9 cellular contexts compared by ENCODE assay signal in genomic region chr17:18026408-18026776, GRCh38. TPM values are rescaled to one million over a fixed set of nuclear protein-coding genes. Genes with fewer than 3 reads are reported as not detected.
A peak's percentile ranks its signal among the peaks of the same experiment; 100 is the strongest.
DNase-seq lines count a peak whose midpoint lies in the region; TF ChIP-seq lines count a peak whose summit lies in the region.
"Had no signal": no experiment of that assay in that cellular context is flagged by ENCODE, and none has a peak within 500 bp of the region (broad histone marks: within the 10 kb centered on the region; RNA-seq: fewer than 3 reads in every experiment).

No MANE protein-coding gene starts in this region.

- 98 to 100% methylated on average over 3 to 5 of the region's 5 CpGs for WGBS in endodermal cell (ENCODE audit: insufficient coverage in 1 of 2, insufficient read length in 1 of 2), 2 experiments
- 41 to 68% (median 55%) methylated on average over 5 of the region's 5 CpGs for WGBS in spleen, 5 donors
- WGBS in ovary, 3 donors: 57 to 68% (median 65%) methylated on average over 5 of the region's 5 CpGs

- intact Hi-C loops in dorsolateral prefrontal cortex (cut with DNase I): loop anchor here in 1 of 2 donors (5.0 kb wide), 1 partner anchor 104 kb away; no protein-coding TSS in a partner anchor
- intact Hi-C loops in spleen (cut with DNase I; ENCODE audit: low total_unique reads): no loop called here
- intact Hi-C loops in ovary (cut with DNase I): loop anchor here in 1 of 4 donors (10.0 kb wide), 1 partner anchor 142 kb away; no protein-coding TSS in a partner anchor

- no peak overlapping the region for H3K9ac ChIP-seq in endodermal cell (ENCODE audit: extremely low read depth, low read length, poor library complexity, severe bottlenecking)

- H3K27me3 ChIP-seq in dorsolateral prefrontal cortex (no peaks in the 10 kb centered on the region), neutrophil (no peaks in the 10 kb centered on the region), endodermal cell (ENCODE audit: control insufficient read depth, insufficient read depth, low read length, poor library complexity, severe bottlenecking) (no peaks in the 10 kb centered on the region), spleen (replicated peaks in 1 of 7) (no peaks in the 10 kb centered on the region), ovary (no peaks in the 10 kb centered on the region)

- peaks cover 26% of the 10 kb centered on the region for H3K36me3 Mint-ChIP-seq in endodermal cell (ENCODE audit: low read depth)
- peaks cover 9% of the 10 kb centered on the region for H3K36me3 Mint-ChIP-seq in T-helper 2 cell treated with Interferon-gamma antibody and Interleukin-4, amounts not matched to agents 5 μg/mL and 100 μg/mL, for 36 hours (ENCODE audit: low read depth)

- H3K4me1 Mint-ChIP-seq in endodermal cell: peaks cover 16% of the 10 kb centered on the region
- H3K4me1 Mint-ChIP-seq in T-helper 2 cell treated with Interferon-gamma antibody and Interleukin-4, amounts not matched to agents 5 μg/mL and 100 μg/mL, for 36 hours (ENCODE audit: low read depth): peaks cover 5% of the 10 kb centered on the region

- H3K36me3 ChIP-seq in neutrophil (peaks cover 39% of the 10 kb centered on the region), endodermal cell (ENCODE audit: control insufficient read depth, insufficient read depth, low read length) (peaks cover 67% of the 10 kb centered on the region), spleen (peaks cover 0 to 75% (median 36%) of the 10 kb centered on the region in 6 donors), ovary (no peaks in the 10 kb centered on the region)

- TF ChIP-seq POLR2A in spleen (IDR thresholded peaks at IDR 0.05): no peak
- TF ChIP-seq POLR2A in ovary (IDR thresholded peaks at IDR 0.05): no peak

- DNase-seq in DMS 273 (lab: John Stamatoyannopoulos, UW; ENCODE audit: unreplicated experiment): peak; percentile 84
- DNase-seq in NCI-H2171 (lab: John Stamatoyannopoulos, UW): peak; percentile 39
- DNase-seq in dorsolateral prefrontal cortex: peak in 9 of 10 donors; percentile 34 to 77 (median 58)
- no peak for DNase-seq in endodermal cell
- DNase-seq in spleen: no peak
- DNase-seq in ovary: no peak
- no peak for DNase-seq in T-helper 2 cell treated with Interferon-gamma antibody and Interleukin-4, amounts not matched to agents 5 μg/mL and 100 μg/mL, for 36 hours (ENCODE audit: low spot score)
- DNase-seq: activated CD4-positive, alpha-beta T cell treated with anti-CD3 and anti-CD28 coated beads, Interleukin-2, amount 50 U/mL, for 4 hours had no signal

- TF ChIP-seq CTCF in dorsolateral prefrontal cortex (IDR thresholded peaks at IDR 0.05 in 54 of 56, conservative IDR thresholded peaks at IDR 0.05 in 2 of 56; ENCODE audit: low read depth in 1 of 56, partially characterized antibody in 56 of 56) (no peak), neutrophil (IDR thresholded peaks at IDR 0.05) (no peak), endodermal cell (conservative IDR thresholded peaks at IDR 0.05) (no peak), spleen (IDR thresholded peaks at IDR 0.05 in 8 of 11, conservative IDR thresholded peaks at IDR 0.05 in 3 of 11) (no peak), ovary (IDR thresholded peaks at IDR 0.05) (no peak)

- H3K9me3 ChIP-seq in neutrophil (no peaks in the 10 kb centered on the region), endodermal cell (ENCODE audit: control insufficient read depth, low read length) (no peaks in the 10 kb centered on the region), spleen (no peaks in the 10 kb centered on the region), ovary (no peaks in the 10 kb centered on the region)

- H3K4me3 ChIP-seq in dorsolateral prefrontal cortex (no peak overlapping the region), neutrophil (ENCODE audit: low read depth in 1 of 2, low read length in 1 of 2) (no peak overlapping the region), endodermal cell (ENCODE audit: low read length) (no peak overlapping the region), spleen (no peak overlapping the region), ovary (no peak overlapping the region)

- H3K9me3 Mint-ChIP-seq in endodermal cell: no peaks in the 10 kb centered on the region
- H3K9me3 Mint-ChIP-seq in T-helper 2 cell treated with Interferon-gamma antibody and Interleukin-4, amounts not matched to agents 5 μg/mL and 100 μg/mL, for 36 hours: no peaks in the 10 kb centered on the region

- peaks cover 8 to 15% of the 10 kb centered on the region in 2 experiments for H3K4me1 ChIP-seq in neutrophil (ENCODE audit: control insufficient read depth in 1 of 2, insufficient read depth in 1 of 2, low read depth in 1 of 2, low read length in 1 of 2)
- H3K4me1 ChIP-seq in endodermal cell (ENCODE audit: control insufficient read depth, insufficient read depth, low read length): no peaks in the 10 kb centered on the region
- peaks cover 0 to 19% (median 12%) of the 10 kb centered on the region in 6 donors for H3K4me1 ChIP-seq in spleen
- H3K4me1 ChIP-seq in ovary (ENCODE audit: insufficient read depth): no peaks in the 10 kb centered on the region

- no peaks in the 10 kb centered on the region for H3K27me3 Mint-ChIP-seq in endodermal cell (ENCODE audit: insufficient read depth)
- no peaks in the 10 kb centered on the region for H3K27me3 Mint-ChIP-seq in T-helper 2 cell treated with Interferon-gamma antibody and Interleukin-4, amounts not matched to agents 5 μg/mL and 100 μg/mL, for 36 hours (ENCODE audit: low read depth)

- H3K27ac Mint-ChIP-seq in endodermal cell: no peak overlapping the region
- H3K27ac Mint-ChIP-seq in T-helper 2 cell treated with Interferon-gamma antibody and Interleukin-4, amounts not matched to agents 5 μg/mL and 100 μg/mL, for 36 hours: no peak overlapping the region

- no peak overlapping the region for H3K4me3 Mint-ChIP-seq in endodermal cell
- H3K4me3 Mint-ChIP-seq in T-helper 2 cell treated with Interferon-gamma antibody and Interleukin-4, amounts not matched to agents 5 μg/mL and 100 μg/mL, for 36 hours: no peak overlapping the region

- H3K27ac ChIP-seq in dorsolateral prefrontal cortex (peak overlapping the region in 31 of 59 donors; percentile 0 to 81 (median 57)), neutrophil (peak overlapping the region; percentile 33), endodermal cell (ENCODE audit: low read depth, low read length) (no peak overlapping the region), spleen (peak overlapping the region in 3 of 8 donors; percentile 43 to 64 (median 57)), ovary (no peak overlapping the region)

- no peak for TF ChIP-seq EP300 in ovary (IDR thresholded peaks at IDR 0.05)

RNA-seq across cellular contexts. Expression of gene ATPAF2, which starts 12.6 kb away (rescaled TPM):
- total RNA-seq in dorsolateral prefrontal cortex: 10 to 100 TPM; 23.1 to 61.4 (median 36.3) TPM
- 10 to 100 TPM; 31.4 to 50.8 TPM for total RNA-seq in endodermal cell
- polyA plus RNA-seq in endodermal cell (2013, experiment 1 of 2): 40.7 TPM
- polyA plus RNA-seq in endodermal cell (2013, experiment 2 of 2): 44.1 TPM
- 10 to 100 TPM; 25.2 to 57.1 (median 35.5) TPM for total RNA-seq in spleen
- 10 to 100 TPM; 32.1 to 38.8 (median 38.8) TPM for polyA plus RNA-seq in spleen
- 10 to 100 TPM in 5 of 7 donors, 1 to 10 TPM in 2; 5.5 to 18.6 (median 15.5) TPM for total RNA-seq in ovary
- 10 to 100 TPM; 11.7 to 34.5 TPM for polyA plus RNA-seq in ovary

RNA-seq across cellular contexts. Expression of gene GID4, which starts 12.8 kb away (rescaled TPM):
- total RNA-seq in dorsolateral prefrontal cortex (10 to 100 TPM; 10.2 to 20.5 (median 15.2) TPM), endodermal cell (10 to 100 TPM; 20.5 to 20.8 TPM), spleen (10 to 100 TPM in 2 of 7 donors, 1 to 10 TPM in 5; 5.7 to 11.5 (median 9.4) TPM), ovary (10 to 100 TPM in 4 of 7 donors, 1 to 10 TPM in 3; 6.0 to 13.2 (median 11.2) TPM)
- 17.2 TPM for polyA plus RNA-seq in endodermal cell (2013, experiment 1 of 2)
- polyA plus RNA-seq in endodermal cell (2013, experiment 2 of 2): 17.1 TPM
- polyA plus RNA-seq in spleen (1 to 10 TPM; 3.0 to 3.9 (median 3.7) TPM), ovary (10 to 100 TPM in 1 of 2 donors, 1 to 10 TPM in 1; 8.2 to 14.4 TPM)

RNA-seq across cellular contexts. Expression of gene DRC3, which starts 53.7 kb away (rescaled TPM):
- 10 to 100 TPM in 3 of 120 experiments, 1 to 10 TPM in 117; 1.4 to 14.1 (median 5.3) TPM for total RNA-seq in dorsolateral prefrontal cortex
- 1 to 10 TPM; 2.0 to 2.6 TPM for total RNA-seq in endodermal cell
- polyA plus RNA-seq in endodermal cell (2013, experiment 1 of 2): 2.2 TPM
- 2.2 TPM for polyA plus RNA-seq in endodermal cell (2013, experiment 2 of 2)
- 1 to 10 TPM in 5 of 7 donors, under 1 TPM in 2; 0.37 to 7.3 (median 2.3) TPM for total RNA-seq in spleen
- 1 to 10 TPM in 2 of 3 donors, under 1 TPM in 1; 0.93 to 2.4 (median 2.3) TPM for polyA plus RNA-seq in spleen
- total RNA-seq in ovary: 10 to 100 TPM in 1 of 7 donors, 1 to 10 TPM in 6; 3.6 to 35.3 (median 6.0) TPM
- 1 to 10 TPM; 4.6 to 8.5 TPM for polyA plus RNA-seq in ovary

RNA-seq across cellular contexts. Expression of gene TOM1L2, which starts 54.2 kb away (rescaled TPM):
- total RNA-seq in dorsolateral prefrontal cortex (100 to 1,000 TPM; 162 to 252 (median 211) TPM), endodermal cell (10 to 100 TPM; 10.2 to 11.5 TPM), spleen (10 to 100 TPM; 27.0 to 82.6 (median 56.5) TPM), ovary (10 to 100 TPM; 25.6 to 62.5 (median 50.4) TPM)
- polyA plus RNA-seq in endodermal cell (2013, experiment 1 of 2): 16.1 TPM
- polyA plus RNA-seq in endodermal cell (2013, experiment 2 of 2): 14.8 TPM
- polyA plus RNA-seq in spleen (10 to 100 TPM in 1 of 3 donors, 1 to 10 TPM in 2; 5.3 to 17.6 (median 7.7) TPM), ovary (10 to 100 TPM; 33.4 to 39.7 TPM)

Comparison
In these comparisons a context has a peak if more than half of its experiments do, and no peak if none do; other contexts are left out.
1. DNase-seq: peak in DMS 273 (single experiment), NCI-H2171 (single experiment) and dorsolateral prefrontal cortex (9 of 10); none in endodermal cell (single experiment), spleen (single experiment), ovary (0 of 5) and T-helper 2 cell treated with Interferon-gamma antibody and Interleukin-4, amounts not matched to agents 5 μg/mL and 100 μg/mL, for 36 hours (single experiment).
2. H3K27ac ChIP-seq: peak in dorsolateral prefrontal cortex (31 of 59) and neutrophil (single experiment); none in endodermal cell (single experiment) and ovary (0 of 2).